In the genomic region with DNA sequence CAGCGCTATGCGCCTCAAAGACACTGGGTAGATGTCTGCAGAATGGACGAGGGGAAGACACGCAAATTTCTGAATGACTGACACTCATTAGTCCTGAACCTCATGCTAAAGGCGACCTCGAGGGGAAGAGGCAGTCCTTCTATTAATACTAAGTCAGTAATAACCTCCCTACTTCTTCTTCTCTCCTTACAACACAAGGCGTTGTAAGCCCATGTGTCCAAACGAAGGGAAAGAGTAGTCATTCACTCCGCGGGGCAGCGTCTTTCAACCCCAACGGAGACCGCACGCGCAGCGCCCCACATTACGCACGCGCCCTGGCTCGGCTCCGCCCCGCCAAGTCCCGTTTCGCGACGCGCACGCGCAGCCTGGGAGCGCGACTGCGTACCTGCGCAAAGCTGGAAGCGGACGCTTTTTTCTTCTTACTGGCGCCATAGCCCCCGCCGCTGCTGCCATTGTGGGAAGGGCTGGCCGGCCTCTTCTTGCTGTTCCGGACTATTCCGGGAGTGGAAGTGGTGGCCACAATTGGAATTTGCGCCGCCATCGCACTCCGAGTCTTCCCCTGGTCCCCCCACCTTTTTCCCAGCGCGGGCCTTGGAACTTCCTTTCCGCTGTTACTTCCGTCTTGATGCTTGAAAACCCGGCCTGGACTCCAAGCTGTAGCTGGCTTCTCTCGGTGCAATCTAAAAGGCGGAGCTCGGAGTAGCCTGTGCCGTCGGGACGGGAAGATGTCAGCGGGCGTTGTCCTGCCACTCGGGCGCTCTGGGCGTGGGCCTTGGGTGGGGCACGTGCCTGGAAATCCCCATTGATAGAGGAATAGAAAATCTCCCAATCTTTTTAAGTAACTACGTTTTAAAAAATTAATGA, we compare ENCODE assay signal across 1 cellular context.
A peak's percentile ranks its signal among the peaks of the same experiment; 100 is the strongest.
TF ChIP-seq lines count a peak whose summit lies in the region.

A gene with protein sequence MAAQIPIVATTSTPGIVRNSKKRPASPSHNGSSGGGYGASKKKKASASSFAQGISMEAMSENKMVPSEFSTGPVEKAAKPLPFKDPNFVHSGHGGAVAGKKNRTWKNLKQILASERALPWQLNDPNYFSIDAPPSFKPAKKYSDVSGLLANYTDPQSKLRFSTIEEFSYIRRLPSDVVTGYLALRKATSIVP (minus strand): TSS at position 627 of the 864 bp plus-strand sequence. CDS start 86 bp downstream, at position 541.

TF ChIP-seq in H1, 55 proteins besides CTCF, POLR2A, EP300 and RAD21 (continued from another document):
- TF ChIP-seq TCF12 (IDR thresholded peaks at IDR 0.05; ENCODE audit: low read depth, low read length): 0 out of 2 replicates have a peak, but pooled peaks have one; percentile 66
- peak; percentile 54; the same call in 1 of the 2 replicates for TF ChIP-seq JUN (IDR thresholded peaks at IDR 0.05; ENCODE audit: low read depth, low read length)
- peak; percentile 99 for TF ChIP-seq RBBP5 (IDR thresholded peaks at IDR 0.05; ENCODE audit: borderline replicate concordance, low read depth, low read length)
- TF ChIP-seq CBX5 (IDR thresholded peaks at IDR 0.05; ENCODE audit: low read depth, low read length): no peak
- TF ChIP-seq TEAD4 (IDR thresholded peaks at IDR 0.05; ENCODE audit: low read depth, low read length): no peak
- TF ChIP-seq BRCA1 (IDR thresholded peaks at IDR 0.05; ENCODE audit: low read depth, low read length): no peak
